ENCODE assay signal across 8 cellular contexts in genomic region chr12:18320036-18320617, GRCh38.
DNase-seq lines count a peak whose midpoint lies in the region; ATAC-seq and TF ChIP-seq lines count a peak whose summit lies in the region.

No MANE protein-coding gene starts in this region.

- no peak for ATAC-seq in HG02588 (IDR thresholded peaks at IDR 0.05; ENCODE audit: unreplicated experiment)

- no peaks in the 10 kb centered on the region for H3K36me3 ChIP-seq in GM06990 (ENCODE audit: control insufficient read depth, insufficient read depth, low read length)

- no peaks in the 10 kb centered on the region for H3K27me3 ChIP-seq in GM06990 (replicated peaks; ENCODE audit: control insufficient read depth, insufficient read depth, low read length)

- H3K4me3 ChIP-seq in GM06990 (replicated peaks; ENCODE audit: low read depth, low read length), result no peak overlapping the region

- TF ChIP-seq CTCF in GM06990 (IDR thresholded peaks at IDR 0.05; ENCODE audit: insufficient read depth, low read length, poor library complexity, severe bottlenecking), result peak; percentile 30

- DNase-seq in GM06990 (ENCODE audit: extremely low read depth, insufficient read length) (no peak), HuH-7.5 (ENCODE audit: low spot score) (peak; percentile 33), SKM-1 (lab: John Stamatoyannopoulos, UW; ENCODE audit: unreplicated experiment) (peak; percentile 1), glomerular visceral epithelial cell (ENCODE audit: extremely low spot score) (peak; percentile 67), smooth muscle cell of the brain vasculature (ENCODE audit: low read depth, low spot score) (peak; percentile 32), GM19240 (ENCODE audit: insufficient read length, low spot score) (no peak)
- DNase-seq in activated CD4-positive, alpha-beta T cell treated with anti-CD3 and anti-CD28 coated beads, Interleukin-2, amount 50 U/mL, for 4 hours, result no peak

Comparison
In these comparisons a context has a peak if more than half of its experiments do, and no peak if none do; other contexts are left out.
1. DNase-seq: peak in HuH-7.5 (single experiment), SKM-1 (single experiment), glomerular visceral epithelial cell (single experiment) and smooth muscle cell of the brain vasculature (single experiment); none in GM06990 (single experiment), activated CD4-positive, alpha-beta T cell treated with anti-CD3 and anti-CD28 coated beads, Interleukin-2, amount 50 U/mL, for 4 hours (0 of 2) and GM19240 (single experiment).